Comparison of ENCODE assay signal across 37 cellular contexts in genomic region chr1:156393095-156393494, GRCh38. TPM values are rescaled to one million over a fixed set of nuclear protein-coding genes. Genes with fewer than 3 reads are reported as not detected.
"Had no signal": no experiment of that assay in that cellular context is flagged by ENCODE, and none has a peak within 500 bp of the region (broad histone marks: within the 10 kb centered on the region; RNA-seq: fewer than 3 reads in every experiment).

No MANE protein-coding gene starts in this region.

- H2AFZ ChIP-seq: parathyroid adenoma had no signal

- ATAC-seq: foreskin keratinocyte; gastroesophageal sphincter; heart right ventricle; left cardiac atrium; left lung; naive thymus-derived CD8-positive, alpha-beta T cell; stimulated activated effector memory CD8-positive, alpha-beta T cell treated with anti-CD3 and anti-CD28 coated beads, Interleukin-12 subunit alpha, Interleukin-12 subunit beta, amount 100 ng/mL, for 72 hours; stimulated activated naive CD8-positive, alpha-beta T cell treated with anti-CD3 and anti-CD28 coated beads, Interleukin-15, Interleukin-2, amounts not matched to agents 100 U/mL and 50 U/mL, for 24 hours; upper lobe of right lung had no signal

- H3K27me3 ChIP-seq: uterus had no signal

- H3K4me3 Mint-ChIP-seq: dendritic cell treated with granulocyte-macrophage colony-stimulating factor and Interleukin-4, amounts not matched to agents 40 ng/mL and 50 ng/mL, for 4 days; naive thymus-derived CD8-positive, alpha-beta T cell; nephron progenitor cell; stimulated activated effector memory CD8-positive, alpha-beta T cell treated with anti-CD3 and anti-CD28 coated beads, Interleukin-12 subunit alpha, Interleukin-12 subunit beta, amount 100 ng/mL, for 72 hours had no signal

- H3K9me3 Mint-ChIP-seq: dendritic cell treated with granulocyte-macrophage colony-stimulating factor and Interleukin-4, amounts not matched to agents 40 ng/mL and 50 ng/mL, for 4 days; naive thymus-derived CD8-positive, alpha-beta T cell; nephron progenitor cell; stimulated activated effector memory CD8-positive, alpha-beta T cell treated with anti-CD3 and anti-CD28 coated beads, Interleukin-12 subunit alpha, Interleukin-12 subunit beta, amount 100 ng/mL, for 72 hours had no signal

- DNase-seq: colonic mucosa; effector memory CD4-positive, alpha-beta T cell; foreskin keratinocyte; heart right ventricle; hippocampal formation; left cardiac atrium; mesenchymal stem cell; midbrain; naive thymus-derived CD8-positive, alpha-beta T cell; nephron progenitor cell; sigmoid colon; stimulated activated CD4-positive, alpha-beta T cell treated with anti-CD3 and anti-CD28 coated beads, Interleukin-2, amount 100 ng/mL, for 24 hours; stimulated activated CD4-positive, alpha-beta T cell treated with anti-CD3 and anti-CD28 coated beads, Interleukin-4, amount 100 ng/mL, for 24 hours; stimulated activated naive CD8-positive, alpha-beta T cell treated with anti-CD3 and anti-CD28 coated beads, Interleukin-15, Interleukin-2, amounts not matched to agents 100 U/mL and 50 U/mL, for 24 hours; upper lobe of right lung; uterus had no signal

- FAIRE-seq: endothelial cell of umbilical vein, islet of Langerhans had no signal

- H3K27ac ChIP-seq: colonic mucosa, esophagus muscularis mucosa, foreskin keratinocyte, gastroesophageal sphincter, heart right ventricle, left lung, neutrophil, parathyroid adenoma, right atrium auricular region, sigmoid colon, thoracic aorta, tibial nerve, upper lobe of right lung, uterus had no signal

- H3K4me1 ChIP-seq: colonic mucosa, foreskin keratinocyte, parathyroid adenoma had no signal

- H3K36me3 Mint-ChIP-seq: stimulated activated effector memory CD8-positive, alpha-beta T cell treated with anti-CD3 and anti-CD28 coated beads, Interleukin-12 subunit alpha, Interleukin-12 subunit beta, amount 100 ng/mL, for 72 hours had no signal

- H3K9ac ChIP-seq: parathyroid adenoma had no signal

- H3K4me1 Mint-ChIP-seq: stimulated activated effector memory CD8-positive, alpha-beta T cell treated with anti-CD3 and anti-CD28 coated beads, Interleukin-12 subunit alpha, Interleukin-12 subunit beta, amount 100 ng/mL, for 72 hours had no signal

- H3K36me3 ChIP-seq: colonic mucosa, esophagus muscularis mucosa, gastroesophageal sphincter, heart right ventricle, left lung, neutrophil, right atrium auricular region, sigmoid colon, thoracic aorta, tibial nerve, upper lobe of right lung, uterus had no signal

- H3K4me3 ChIP-seq: colonic mucosa, esophagus muscularis mucosa, gastroesophageal sphincter, heart right ventricle, left lung, right atrium auricular region, sigmoid colon, thoracic aorta, tibial nerve, upper lobe of right lung, uterus had no signal

- H3K79me2 ChIP-seq: parathyroid adenoma had no signal

- H3K9me3 ChIP-seq: colonic mucosa, esophagus muscularis mucosa, gastroesophageal sphincter, heart right ventricle, left lung, neutrophil, right atrium auricular region, sigmoid colon, thoracic aorta, tibial nerve, upper lobe of right lung, uterus had no signal

- H3K27ac Mint-ChIP-seq: dendritic cell treated with granulocyte-macrophage colony-stimulating factor and Interleukin-4, amounts not matched to agents 40 ng/mL and 50 ng/mL, for 4 days; naive thymus-derived CD8-positive, alpha-beta T cell; nephron progenitor cell; progenitor cell of endocrine pancreas; stimulated activated effector memory CD8-positive, alpha-beta T cell treated with anti-CD3 and anti-CD28 coated beads, Interleukin-12 subunit alpha, Interleukin-12 subunit beta, amount 100 ng/mL, for 72 hours had no signal

RNA-seq across cellular contexts. Expression of gene RHBG, which starts 24.1 kb away (rescaled TPM):
- total RNA-seq: chondrocyte; endothelial cell of umbilical vein; epithelial cell of proximal tubule; esophagus muscularis mucosa; fibroblast of lung; gastroesophageal sphincter; heart right ventricle; kidney epithelial cell; left cardiac atrium; left lung; lung microvascular endothelial cell; naive thymus-derived CD8-positive, alpha-beta T cell; omental fat pad; right atrium auricular region; sigmoid colon; skeletal muscle tissue; thoracic aorta; tibial nerve; upper lobe of right lung had no signal
- polyA plus RNA-seq: endothelial cell of umbilical vein; fibroblast of lung; foreskin keratinocyte; heart right ventricle; naive thymus-derived CD8-positive, alpha-beta T cell; sigmoid colon had no signal

RNA-seq across cellular contexts. Expression of gene TSACC, which starts 54.8 kb away (rescaled TPM):
- total RNA-seq: chondrocyte; colonic mucosa; esophagus muscularis mucosa; gastroesophageal sphincter; left lung; lung microvascular endothelial cell; mucosa of gallbladder; naive thymus-derived CD8-positive, alpha-beta T cell; omental fat pad; right atrium auricular region; thoracic aorta; tibial nerve; upper lobe of right lung; uterus had no signal
- polyA plus RNA-seq: heart right ventricle had no signal
